Comparison of ENCODE assay signal across 17 cellular contexts in genomic region chr22:47050601-47051051, GRCh38.
DNase-seq lines count a peak whose midpoint lies in the region; ATAC-seq and TF ChIP-seq lines count a peak whose summit lies in the region.
"Had no signal": no experiment of that assay in that cellular context is flagged by ENCODE, and none has a peak within 500 bp of the region (broad histone marks: within the 10 kb centered on the region; RNA-seq: fewer than 3 reads in every experiment).

No MANE protein-coding gene starts in this region.

- no peak overlapping the region for H3K27ac Mint-ChIP-seq in natural killer cell treated with Interleukin-12 subunit alpha and Interleukin-12 subunit beta and Interleukin-15 and Interleukin-18, amount 100 ng/mL, for 72 hours
- H3K27ac Mint-ChIP-seq in natural killer cell (no peak overlapping the region), nephron progenitor cell (peak overlapping the region; percentile 89)
- H3K27ac Mint-ChIP-seq: CD14-positive monocyte, HFFc6 had no signal

- H3K9me3 ChIP-seq in WERI-Rb-1 (ENCODE audit: severe bottlenecking), result no peaks in the 10 kb centered on the region
- H3K9me3 ChIP-seq: Caco-2 had no signal

- DNase-seq in natural killer cell treated with Interleukin-12 subunit alpha and Interleukin-12 subunit beta and Interleukin-15 and Interleukin-18, amount 100 ng/mL, for 72 hours (ENCODE audit: low spot score), result peak; percentile 35
- no peak for DNase-seq in natural killer cell
- DNase-seq in WERI-Rb-1, result peak; percentile 45
- DNase-seq in nephron progenitor cell, result no peak
- DNase-seq in kidney tubule cell (ENCODE audit: low spot score), result no peak
- DNase-seq in brain microvascular endothelial cell, result no peak
- no peak for DNase-seq in ecto neural progenitor cell (ENCODE audit: low spot score)
- DNase-seq: Caco-2, HFFc6, NCI-H1105 treated with DMSO at 0.1 percent for 48 hours, NCI-H187, NCI-H2171 treated with DMSO at 0.1 percent for 48 hours, NCI-H446 treated with DMSO at 0.1 percent for 48 hours, SHP77 had no signal

- in situ Hi-C loops in brain microvascular endothelial cell (cut with HindIII; ENCODE audit: low pct_ligation_motif_present, low sequenced_read_pairs), result no loop called here

- no peak overlapping the region for H3K4me3 Mint-ChIP-seq in natural killer cell treated with Interleukin-12 subunit alpha and Interleukin-12 subunit beta and Interleukin-15 and Interleukin-18, amount 100 ng/mL, for 72 hours
- H3K4me3 Mint-ChIP-seq in natural killer cell (no peak overlapping the region), nephron progenitor cell (no peak overlapping the region)
- H3K4me3 Mint-ChIP-seq: CD14-positive monocyte, HFFc6 had no signal

- H3K9me3 Mint-ChIP-seq in natural killer cell treated with Interleukin-12 subunit alpha and Interleukin-12 subunit beta and Interleukin-15 and Interleukin-18, amount 100 ng/mL, for 72 hours, result no peaks in the 10 kb centered on the region
- no peaks in the 10 kb centered on the region for H3K9me3 Mint-ChIP-seq in natural killer cell
- no peaks in the 10 kb centered on the region for H3K9me3 Mint-ChIP-seq in nephron progenitor cell
- H3K9me3 Mint-ChIP-seq: HFFc6 had no signal

- H3K4me3 ChIP-seq in WERI-Rb-1 (ENCODE audit: low read depth, low read length) (no peak overlapping the region), brain microvascular endothelial cell (ENCODE audit: low read depth, low read length) (no peak overlapping the region)
- H3K4me3 ChIP-seq: K562, SK-N-MC had no signal

- no peak for ATAC-seq in natural killer cell treated with Interleukin-12 subunit alpha and Interleukin-12 subunit beta and Interleukin-15 and Interleukin-18, amount 100 ng/mL, for 72 hours
- ATAC-seq in natural killer cell, result no peak
- ATAC-seq: K562 had no signal

- H3K27me3 ChIP-seq in WERI-Rb-1 (ENCODE audit: insufficient read depth, low read depth, severe bottlenecking) (no peaks in the 10 kb centered on the region), brain microvascular endothelial cell (replicated peaks) (no peaks in the 10 kb centered on the region)

- no peaks in the 10 kb centered on the region for H3K27me3 Mint-ChIP-seq in natural killer cell treated with Interleukin-12 subunit alpha and Interleukin-12 subunit beta and Interleukin-15 and Interleukin-18, amount 100 ng/mL, for 72 hours
- H3K27me3 Mint-ChIP-seq in natural killer cell (ENCODE audit: low read depth in 2 of 2) (no peaks in the 10 kb centered on the region), nephron progenitor cell (ENCODE audit: low read depth, poor library complexity) (peaks cover 3% of the 10 kb centered on the region)

- TF ChIP-seq CTCF in natural killer cell (IDR thresholded peaks at IDR 0.05) (no peak), WERI-Rb-1 (IDR thresholded peaks at IDR 0.05; ENCODE audit: low read depth, low read length) (no peak), nephron progenitor cell (IDR thresholded peaks at IDR 0.05) (no peak), brain microvascular endothelial cell (IDR thresholded peaks at IDR 0.05; ENCODE audit: low read depth, low read length, missing control alignments) (no peak)

- intact Hi-C loops in natural killer cell (cut with micrococcal nuclease), result no loop called here

- H3K4me1 Mint-ChIP-seq in natural killer cell treated with Interleukin-12 subunit alpha and Interleukin-12 subunit beta and Interleukin-15 and Interleukin-18, amount 100 ng/mL, for 72 hours (ENCODE audit: low read depth in 2 of 2), result peaks cover 33 to 47% of the 10 kb centered on the region in 2 donors
- H3K4me1 Mint-ChIP-seq in natural killer cell, result peaks cover 53 to 81% of the 10 kb centered on the region in 2 donors
- H3K4me1 Mint-ChIP-seq in nephron progenitor cell, result peaks cover 85% of the 10 kb centered on the region

- no peaks in the 10 kb centered on the region for H3K36me3 Mint-ChIP-seq in natural killer cell treated with Interleukin-12 subunit alpha and Interleukin-12 subunit beta and Interleukin-15 and Interleukin-18, amount 100 ng/mL, for 72 hours
- H3K36me3 Mint-ChIP-seq in natural killer cell (no peaks in the 10 kb centered on the region), nephron progenitor cell (ENCODE audit: low read depth) (no peaks in the 10 kb centered on the region)

- no peaks in the 10 kb centered on the region for H3K36me3 ChIP-seq in WERI-Rb-1
- H3K36me3 ChIP-seq in brain microvascular endothelial cell (replicated peaks), result no peaks in the 10 kb centered on the region

- H3K27ac ChIP-seq in WERI-Rb-1 (peak overlapping the region; percentile 21; the same call in 1 of the 2 replicates), brain microvascular endothelial cell (no peak overlapping the region)
- H3K27ac ChIP-seq: SK-N-MC had no signal

Comparison
In these comparisons a context has a peak if more than half of its experiments do, and no peak if none do; other contexts are left out.
1. DNase-seq: peak in natural killer cell treated with Interleukin-12 subunit alpha and Interleukin-12 subunit beta and Interleukin-15 and Interleukin-18, amount 100 ng/mL, for 72 hours (single experiment) and WERI-Rb-1 (single experiment); none in natural killer cell (single experiment), nephron progenitor cell (single experiment), kidney tubule cell (single experiment), brain microvascular endothelial cell (single experiment) and ecto neural progenitor cell (single experiment).